Comparison of ENCODE assay signal across 29 cellular contexts in the genomic region with DNA sequence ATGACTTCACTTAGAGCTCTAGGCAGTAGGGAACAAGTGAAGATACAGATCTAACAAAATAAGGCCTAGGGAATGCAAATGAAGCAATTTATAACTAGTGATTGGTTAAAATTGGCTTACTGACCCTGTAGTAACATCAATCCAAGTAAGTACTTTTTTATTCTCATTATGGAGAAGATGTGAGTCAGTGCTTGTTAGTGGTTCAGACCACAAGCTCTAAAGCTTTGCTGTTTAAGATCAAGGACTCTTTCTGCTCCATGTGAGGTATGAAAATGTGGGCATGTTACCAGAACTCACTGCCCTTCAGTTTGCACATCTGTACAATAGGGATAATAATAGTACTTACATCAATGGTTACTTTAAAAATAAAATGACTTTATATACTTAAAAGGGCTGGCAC.
DNase-seq lines count a peak whose midpoint lies in the region; ATAC-seq and TF ChIP-seq lines count a peak whose summit lies in the region.
"Had no signal": no experiment of that assay in that cellular context is flagged by ENCODE, and none has a peak within 500 bp of the region (broad histone marks: within the 10 kb centered on the region; RNA-seq: fewer than 3 reads in every experiment).

No MANE protein-coding gene starts in this region.

- no peaks in the 10 kb centered on the region for H3K4me1 Mint-ChIP-seq in nephron progenitor cell
- H3K4me1 Mint-ChIP-seq: activated CD4-positive, alpha-beta memory T cell treated with anti-CD3 and anti-CD28 coated beads, Interleukin-2, amount 10 ng/mL, durations not matched to agents 7 days and 5 days; nephron had no signal

- no peaks in the 10 kb centered on the region for H3K4me1 ChIP-seq in fibroblast of lung (ENCODE audit: control insufficient read depth, extremely low read depth, insufficient read depth, low read length)
- H3K4me1 ChIP-seq: colonic mucosa, upper lobe of right lung had no signal

- no peaks in the 10 kb centered on the region for H3K27me3 Mint-ChIP-seq in nephron progenitor cell (ENCODE audit: low read depth, poor library complexity)
- H3K27me3 Mint-ChIP-seq: activated CD4-positive, alpha-beta memory T cell treated with anti-CD3 and anti-CD28 coated beads, Interleukin-2, amount 10 ng/mL, durations not matched to agents 7 days and 5 days; CD4-positive, alpha-beta T cell had no signal

- H3K9me3 ChIP-seq in fibroblast of lung (ENCODE audit: control insufficient read depth, insufficient read depth, low read depth, low read length): no peaks in the 10 kb centered on the region
- H3K9me3 ChIP-seq: colonic mucosa, suprapubic skin, upper lobe of right lung had no signal

- no peaks in the 10 kb centered on the region for H3K9me3 Mint-ChIP-seq in nephron progenitor cell

- ATAC-seq in HG03097 (IDR thresholded peaks at IDR 0.05; ENCODE audit: low FRiP score, unreplicated experiment): no peak
- ATAC-seq: GM12878, left cardiac atrium, upper lobe of right lung had no signal

- no peak overlapping the region for H2AFZ ChIP-seq in fibroblast of lung (ENCODE audit: low read length)

- no peaks in the 10 kb centered on the region for H3K27me3 ChIP-seq in fibroblast of lung (ENCODE audit: control insufficient read depth, insufficient read depth, low read length)
- H3K27me3 ChIP-seq: colonic mucosa, suprapubic skin, upper lobe of right lung had no signal

- no peaks in the 10 kb centered on the region for H4K20me1 ChIP-seq in fibroblast of lung (ENCODE audit: control insufficient read depth, extremely low read depth, insufficient read depth, low read length)

- no peak overlapping the region for H3K4me3 Mint-ChIP-seq in nephron progenitor cell
- H3K4me3 Mint-ChIP-seq: activated CD4-positive, alpha-beta memory T cell treated with anti-CD3 and anti-CD28 coated beads, Interleukin-2, amount 10 ng/mL, durations not matched to agents 7 days and 5 days; activated T-helper 1 cell treated with anti-CD3 and anti-CD28 coated beads, Interleukin-12 subunit alpha, Interleukin-12 subunit beta, Interleukin-2, Interleukin-4 antibody, amounts not matched to agents 30 ng/mL and 10 ng/mL and 1 ng/mL, durations not matched to agents 14 hours and 24 hours and 36 hours; CD4-positive, alpha-beta T cell; nephron had no signal

- no peak overlapping the region for H3K4me2 ChIP-seq in fibroblast of lung (ENCODE audit: extremely low read depth, insufficient read depth, low read length)
- H3K4me2 ChIP-seq: KMS-11 had no signal

- no peaks in the 10 kb centered on the region for H3K79me2 ChIP-seq in fibroblast of lung (ENCODE audit: control insufficient read depth, insufficient read depth, low read length)

- DNase-seq in EH (ENCODE audit: low read depth) (peak; percentile 16), LHCN-M2 (ENCODE audit: low read depth) (peak; percentile 45), fibroblast of lung (ENCODE audit: low read depth in 2 of 2) (peak; percentile 10 to 75), renal cortical epithelial cell (ENCODE audit: low read depth) (peak; percentile 34), hypothalamus (lab: John Stamatoyannopoulos, UW) (no peak), nephron progenitor cell (no peak), NCI-H82 treated with DMSO at 0.1 percent for 48 hours (lab: John Stamatoyannopoulos, UW; ENCODE audit: unreplicated experiment) (no peak)
- DNase-seq: activated CD4-positive, alpha-beta memory T cell treated with anti-CD3 and anti-CD28 coated beads, Interleukin-2, amount 10 ng/mL, durations not matched to agents 7 days and 5 days; activated CD8-positive, alpha-beta memory T cell treated with anti-CD3 and anti-CD28 coated beads, Interleukin-2, amount 50 U/mL, for 4 hours; activated naive CD4-positive, alpha-beta T cell treated with Interleukin-2 at 50 U/mL for 16 hours; CD4-positive, alpha-beta T cell; colonic mucosa; DND-41; effector memory CD4-positive, alpha-beta T cell; left cardiac atrium; NCI-H1436; NCI-H345; NCI-H748 treated with DMSO at 0.1 percent for 48 hours; SIG-M5; small intestine; stimulated activated naive CD4-positive, alpha-beta T cell; upper lobe of right lung had no signal

- no peaks in the 10 kb centered on the region for H3K36me3 Mint-ChIP-seq in nephron progenitor cell (ENCODE audit: low read depth)

- H3K27ac Mint-ChIP-seq in nephron progenitor cell: no peak overlapping the region
- H3K27ac Mint-ChIP-seq: activated CD4-positive, alpha-beta memory T cell treated with anti-CD3 and anti-CD28 coated beads, Interleukin-2, amount 10 ng/mL, durations not matched to agents 7 days and 5 days; activated T-helper 1 cell treated with anti-CD3 and anti-CD28 coated beads, Interleukin-12 subunit alpha, Interleukin-12 subunit beta, Interleukin-2, Interleukin-4 antibody, amounts not matched to agents 30 ng/mL and 10 ng/mL and 1 ng/mL, durations not matched to agents 14 hours and 24 hours and 36 hours; CD4-positive, alpha-beta T cell; nephron had no signal

- no peak overlapping the region for H3K9ac ChIP-seq in fibroblast of lung (ENCODE audit: insufficient read depth, low read length)
- H3K9ac ChIP-seq: KMS-11 had no signal

- H3K4me3 ChIP-seq in fibroblast of lung (replicated peaks in 1 of 4; ENCODE audit: control extremely low read depth in 1 of 4, insufficient read depth in 1 of 4, low read depth in 3 of 4, low read length in 4 of 4): no peak overlapping the region
- H3K4me3 ChIP-seq: colonic mucosa, GM12878, suprapubic skin, upper lobe of right lung had no signal

- H3K36me3 ChIP-seq in fibroblast of lung (ENCODE audit: control insufficient read depth, insufficient read depth, low read length): no peaks in the 10 kb centered on the region
- H3K36me3 ChIP-seq: colonic mucosa, suprapubic skin, upper lobe of right lung had no signal

- H3K27ac ChIP-seq in fibroblast of lung (ENCODE audit: insufficient read depth, low read length): no peak overlapping the region
- H3K27ac ChIP-seq: colonic mucosa, epithelial cell of prostate, KMS-11, suprapubic skin, upper lobe of right lung had no signal

- TF ChIP-seq CTCF in fibroblast of lung (conservative IDR thresholded peaks at IDR 0.05 in 1 of 2, IDR thresholded peaks at IDR 0.05 in 1 of 2; ENCODE audit: low read depth in 1 of 2, low read length in 2 of 2): no peak
- TF ChIP-seq CTCF in nephron progenitor cell (IDR thresholded peaks at IDR 0.05): no peak

Comparison
In these comparisons a context has a peak if more than half of its experiments do, and no peak if none do; other contexts are left out.
1. DNase-seq: peak in EH (single experiment), LHCN-M2 (single experiment), fibroblast of lung (2 of 2) and renal cortical epithelial cell (single experiment); none in hypothalamus (0 of 51), nephron progenitor cell (single experiment) and NCI-H82 treated with DMSO at 0.1 percent for 48 hours (single experiment).